1 cellular context compared by ENCODE assay signal in the genomic region with DNA sequence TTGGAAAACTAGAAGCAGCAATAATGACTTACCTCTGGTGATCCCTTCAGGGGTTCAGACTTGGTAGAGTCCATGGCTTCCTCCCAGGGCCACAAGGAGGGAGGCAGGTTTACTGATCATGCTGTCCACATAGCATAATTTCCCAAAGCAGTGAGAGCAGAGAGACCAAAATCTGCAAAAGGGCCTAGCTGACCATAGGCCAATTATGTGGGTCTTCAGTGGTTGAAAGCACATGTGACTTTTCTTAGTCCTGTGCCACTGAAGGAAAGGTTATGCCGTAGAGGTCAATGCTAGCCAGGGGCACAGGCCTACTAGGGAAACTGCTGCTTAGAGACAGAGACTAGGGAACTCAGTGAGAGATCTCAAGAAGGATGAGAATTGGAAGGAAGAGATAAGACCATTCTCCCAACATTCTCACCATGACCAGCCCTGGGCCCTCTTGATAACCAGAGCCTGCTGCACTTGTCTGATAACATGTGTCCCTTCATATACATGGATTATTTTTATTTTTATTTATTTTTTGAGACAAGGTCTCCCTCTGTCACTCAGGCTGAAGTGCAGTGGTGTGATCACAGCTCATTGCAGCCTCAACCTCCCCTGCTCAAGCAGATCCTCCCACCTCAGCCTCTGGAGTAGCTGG.
TF ChIP-seq lines count a peak whose summit lies in the region.

No MANE protein-coding gene starts in this region.

TF ChIP-seq in SK-N-SH treated with all-trans-retinoic acid at 6 μM for 48 hours, 23 proteins besides CTCF, POLR2A, EP300 and RAD21 (continued from another document):
- TF ChIP-seq, protein P1, sequence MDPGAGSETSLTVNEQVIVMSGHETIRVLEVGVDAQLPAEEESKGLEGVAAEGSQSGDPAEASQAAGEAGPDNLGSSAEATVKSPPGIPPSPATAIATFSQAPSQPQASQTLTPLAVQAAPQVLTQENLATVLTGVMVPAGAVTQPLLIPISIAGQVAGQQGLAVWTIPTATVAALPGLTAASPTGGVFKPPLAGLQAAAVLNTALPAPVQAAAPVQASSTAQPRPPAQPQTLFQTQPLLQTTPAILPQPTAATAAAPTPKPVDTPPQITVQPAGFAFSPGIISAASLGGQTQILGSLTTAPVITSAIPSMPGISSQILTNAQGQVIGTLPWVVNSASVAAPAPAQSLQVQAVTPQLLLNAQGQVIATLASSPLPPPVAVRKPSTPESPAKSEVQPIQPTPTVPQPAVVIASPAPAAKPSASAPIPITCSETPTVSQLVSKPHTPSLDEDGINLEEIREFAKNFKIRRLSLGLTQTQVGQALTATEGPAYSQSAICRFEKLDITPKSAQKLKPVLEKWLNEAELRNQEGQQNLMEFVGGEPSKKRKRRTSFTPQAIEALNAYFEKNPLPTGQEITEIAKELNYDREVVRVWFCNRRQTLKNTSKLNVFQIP (CRISPR knock-in tag; IDR thresholded peaks at IDR 0.05; ENCODE audit: borderline replicate concordance, low read depth): no peak
- TF ChIP-seq OSR1 (CRISPR knock-in tag; IDR thresholded peaks at IDR 0.05) (no peak), ESRRG (CRISPR knock-in tag; IDR thresholded peaks at IDR 0.05) (no peak), ZNF8 (CRISPR knock-in tag; IDR thresholded peaks at IDR 0.05) (no peak), ZNF565 (CRISPR knock-in tag; conservative IDR thresholded peaks at IDR 0.05; ENCODE audit: low read depth) (no peak)
- TF ChIP-seq, protein P2, sequence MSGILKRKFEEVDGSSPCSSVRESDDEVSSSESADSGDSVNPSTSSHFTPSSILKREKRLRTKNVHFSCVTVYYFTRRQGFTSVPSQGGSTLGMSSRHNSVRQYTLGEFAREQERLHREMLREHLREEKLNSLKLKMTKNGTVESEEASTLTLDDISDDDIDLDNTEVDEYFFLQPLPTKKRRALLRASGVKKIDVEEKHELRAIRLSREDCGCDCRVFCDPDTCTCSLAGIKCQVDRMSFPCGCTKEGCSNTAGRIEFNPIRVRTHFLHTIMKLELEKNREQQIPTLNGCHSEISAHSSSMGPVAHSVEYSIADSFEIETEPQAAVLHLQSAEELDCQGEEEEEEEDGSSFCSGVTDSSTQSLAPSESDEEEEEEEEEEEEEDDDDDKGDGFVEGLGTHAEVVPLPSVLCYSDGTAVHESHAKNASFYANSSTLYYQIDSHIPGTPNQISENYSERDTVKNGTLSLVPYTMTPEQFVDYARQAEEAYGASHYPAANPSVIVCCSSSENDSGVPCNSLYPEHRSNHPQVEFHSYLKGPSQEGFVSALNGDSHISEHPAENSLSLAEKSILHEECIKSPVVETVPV (CRISPR knock-in tag; IDR thresholded peaks at IDR 0.05): no peak
TF ChIP-seq in SK-N-SH treated with all-trans-retinoic acid at 6 μM for 48 hours: peak in this region for 0.
